ENCODE assay signal across 19 cellular contexts in the genomic region with DNA sequence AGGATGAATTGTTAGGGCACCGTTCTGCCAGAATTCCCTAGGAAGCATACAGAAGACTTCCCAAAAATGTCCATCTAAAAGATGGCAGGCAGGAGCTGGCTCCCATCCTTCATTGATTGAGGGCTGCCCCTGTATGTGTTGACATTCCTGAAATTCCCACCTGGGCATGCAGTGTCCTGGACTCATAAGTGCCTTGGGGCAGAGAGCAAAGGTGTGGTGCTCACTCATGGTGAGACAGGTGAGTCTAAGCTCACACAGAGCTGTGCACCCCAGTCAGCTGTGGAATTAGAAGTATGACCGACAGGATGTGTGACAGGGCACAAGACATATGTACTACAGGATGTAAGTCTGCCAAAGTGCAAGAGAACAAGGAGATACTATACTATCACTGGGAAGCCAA.
"Had no signal": no experiment of that assay in that cellular context is flagged by ENCODE, and none has a peak within 500 bp of the region (broad histone marks: within the 10 kb centered on the region; RNA-seq: fewer than 3 reads in every experiment).

No MANE protein-coding gene starts in this region.

- H3K27me3 ChIP-seq: MG63 had no signal

- H3K36me3 ChIP-seq: MG63 had no signal

- H3K4me3 Mint-ChIP-seq: activated CD8-positive, alpha-beta T cell treated with anti-CD3 and anti-CD28 coated beads for 36 hours; activated naive CD4-positive, alpha-beta T cell treated with anti-CD3 and anti-CD28 coated beads, Interleukin-2, amount 50 U/mL, for 24 hours; T-cell had no signal

- H3K4me2 ChIP-seq: KMS-11 had no signal

- H3K36me3 Mint-ChIP-seq: activated naive CD4-positive, alpha-beta T cell treated with anti-CD3 and anti-CD28 coated beads, Interleukin-2, amount 50 U/mL, for 24 hours; T-cell had no signal

- H3K27me3 Mint-ChIP-seq: activated CD8-positive, alpha-beta T cell treated with anti-CD3 and anti-CD28 coated beads for 36 hours; activated naive CD4-positive, alpha-beta T cell treated with anti-CD3 and anti-CD28 coated beads, Interleukin-2, amount 50 U/mL, for 24 hours had no signal

- ATAC-seq: activated CD4-positive, CD25-positive, alpha-beta regulatory T cell treated with anti-CD3 and anti-CD28 coated beads, Interleukin-2, amount 50 U/mL, for 24 hours; activated CD8-positive, alpha-beta T cell treated with anti-CD3 and anti-CD28 coated beads for 36 hours; T-cell had no signal

- H3K9me3 Mint-ChIP-seq: activated naive CD4-positive, alpha-beta T cell treated with anti-CD3 and anti-CD28 coated beads, Interleukin-2, amount 50 U/mL, for 24 hours had no signal

- H3K27ac ChIP-seq: KMS-11 had no signal

- H3K27ac Mint-ChIP-seq: activated CD8-positive, alpha-beta T cell treated with anti-CD3 and anti-CD28 coated beads for 36 hours; activated naive CD4-positive, alpha-beta T cell treated with anti-CD3 and anti-CD28 coated beads, Interleukin-2, amount 50 U/mL, for 24 hours; T-cell had no signal

- H3K4me1 Mint-ChIP-seq: activated naive CD4-positive, alpha-beta T cell treated with anti-CD3 and anti-CD28 coated beads, Interleukin-2, amount 50 U/mL, for 24 hours; T-cell had no signal

- DNase-seq: activated CD4-positive, alpha-beta T cell treated with anti-CD3 and anti-CD28 coated beads for 4 hours; activated CD8-positive, alpha-beta memory T cell treated with anti-CD3 and anti-CD28 coated beads, Interleukin-2, amount 50 U/mL, for 48 hours; activated CD8-positive, alpha-beta T cell treated with anti-CD3 and anti-CD28 coated beads for 36 hours; activated effector memory CD4-positive, alpha-beta T cell treated with Interleukin-2 at 50 U/mL for 16 hours; activated naive CD4-positive, alpha-beta T cell; activated T-cell treated with anti-CD3 and anti-CD28 coated beads, Interleukin-2, amount 50 U/mL, for 1 hour; aorta; MG63; MV-4-11; NCI-H1092 treated with DMSO at 0.1 percent for 48 hours; NCI-H1417 treated with DMSO at 0.1 percent for 48 hours; NCI-H187; NCI-H2081; NCI-H510A treated with DMSO at 0.1 percent for 48 hours; SIG-M5; T-cell had no signal

- H3K4me3 ChIP-seq: MG63 had no signal

- H3K9me3 ChIP-seq: MG63 had no signal

- H3K9ac ChIP-seq: KMS-11 had no signal
